In genomic region chr3:188931531-188931930, GRCh38 we compare ENCODE assay signal across 20 cellular contexts.
DNase-seq lines count a peak whose midpoint lies in the region; ATAC-seq and TF ChIP-seq lines count a peak whose summit lies in the region.
"Had no signal": no experiment of that assay in that cellular context is flagged by ENCODE, and none has a peak within 500 bp of the region (broad histone marks: within the 10 kb centered on the region; RNA-seq: fewer than 3 reads in every experiment).

No MANE protein-coding gene starts in this region.

- BruUV-seq in OCI-LY7 (replicated peaks; lab: Mats Ljungman, UMichigan), result no TSS peak

- H3K4me2 ChIP-seq in DOHH2 (ENCODE audit: low read length), result peak overlapping the region; percentile 2; the same call in 1 of the 2 replicates
- peak overlapping the region; percentile 46 for H3K4me2 ChIP-seq in OCI-LY7 (ENCODE audit: low read length)

- H3K36me3 ChIP-seq in BE2C (no peaks in the 10 kb centered on the region), DOHH2 (ENCODE audit: control insufficient read depth, low read length) (no peaks in the 10 kb centered on the region), OCI-LY7 (ENCODE audit: insufficient read depth, low read length) (no peaks in the 10 kb centered on the region)
- H3K36me3 ChIP-seq: neutrophil had no signal

- H3K27ac ChIP-seq in DOHH2 (ENCODE audit: low read depth, low read length) (no peak overlapping the region), OCI-LY7 (ENCODE audit: low read depth, low read length, poor library complexity, severe bottlenecking) (no peak overlapping the region), substantia nigra (ENCODE audit: low read depth, low read length, poor library complexity, severe bottlenecking) (no peak overlapping the region)
- H3K27ac ChIP-seq: epithelial cell of prostate, neutrophil had no signal

- H3K4me1 ChIP-seq in BE2C, result no peaks in the 10 kb centered on the region
- H3K4me1 ChIP-seq in DOHH2 (ENCODE audit: control insufficient read depth, low read length), result peaks cover 15% of the 10 kb centered on the region
- H3K4me1 ChIP-seq in OCI-LY7 (ENCODE audit: insufficient read depth, low read length, poor library complexity, severe bottlenecking), result peaks cover 10% of the 10 kb centered on the region

- POLR2A ChIA-PET in OCI-LY7 (lab: Charles Lee), result interaction anchor here (0.9 to 1.9 kb wide), 2 partner anchors 10 to 14 kb away, joined by 4 to 6 read pairs; no protein-coding TSS in a partner anchor

- TF ChIP-seq CTCF in BE2C (IDR thresholded peaks at IDR 0.05; ENCODE audit: low read depth, low read length) (no peak), DOHH2 (IDR thresholded peaks at IDR 0.05; ENCODE audit: low read depth, low read length, poor library complexity, severe bottlenecking) (no peak), OCI-LY7 (conservative IDR thresholded peaks at IDR 0.05; ENCODE audit: low read length) (no peak)

- H3K27me3 ChIP-seq in BE2C (no peaks in the 10 kb centered on the region), DOHH2 (ENCODE audit: control insufficient read depth, low read length) (no peaks in the 10 kb centered on the region)
- H3K27me3 ChIP-seq: dorsolateral prefrontal cortex, neutrophil had no signal

- H2AFZ ChIP-seq in OCI-LY7 (ENCODE audit: low read length), result peak overlapping the region; percentile 36

- H3K9me2 ChIP-seq in DOHH2 (replicated peaks; ENCODE audit: control insufficient read depth, low read length) (no peaks in the 10 kb centered on the region), OCI-LY7 (ENCODE audit: insufficient read depth, low read length) (no peaks in the 10 kb centered on the region)

- H3F3A ChIP-seq in DOHH2 (ENCODE audit: control insufficient read depth, insufficient read depth), result no peaks in the 10 kb centered on the region

- no peaks in the 10 kb centered on the region for H4K20me1 ChIP-seq in DOHH2 (ENCODE audit: control insufficient read depth, insufficient read depth, low read depth, low read length)
- H4K20me1 ChIP-seq in OCI-LY7 (ENCODE audit: insufficient read depth, low read length), result no peaks in the 10 kb centered on the region

- H3K79me2 ChIP-seq in DOHH2 (ENCODE audit: control insufficient read depth, low read length) (no peaks in the 10 kb centered on the region), OCI-LY7 (ENCODE audit: insufficient read depth, low read depth, low read length) (no peaks in the 10 kb centered on the region)

- H3K4me3 ChIP-seq in BE2C (ENCODE audit: low read depth, low read length), result no peak overlapping the region
- no peak overlapping the region for H3K4me3 ChIP-seq in DOHH2 (ENCODE audit: low read length)
- no peak overlapping the region for H3K4me3 ChIP-seq in OCI-LY7 (ENCODE audit: low read depth, low read length, poor library complexity, severe bottlenecking)
- H3K4me3 ChIP-seq: dorsolateral prefrontal cortex had no signal

- intact Hi-C loops in OCI-LY7 (cut with micrococcal nuclease; ENCODE audit: unreplicated experiment), result no loop called here

- ATAC-seq in HG03432 (IDR thresholded peaks at IDR 0.05; ENCODE audit: unreplicated experiment), result no peak
- no peak for ATAC-seq in GM21528 (IDR thresholded peaks at IDR 0.05; ENCODE audit: low FRiP score, unreplicated experiment)

- H3K9me3 ChIP-seq in BE2C (no peaks in the 10 kb centered on the region), DOHH2 (ENCODE audit: control insufficient read depth, insufficient read depth, low read length) (no peaks in the 10 kb centered on the region), OCI-LY7 (ENCODE audit: low read length) (no peaks in the 10 kb centered on the region)
- H3K9me3 ChIP-seq: neutrophil had no signal

- DNase-seq in BE2C (peak; percentile 30), OCI-LY7 (ENCODE audit: low spot score) (peak; percentile 47), glomerular visceral epithelial cell (ENCODE audit: extremely low spot score) (peak; percentile 69), substantia nigra (lab: John Stamatoyannopoulos, UW) (no peak), putamen (ENCODE audit: low spot score) (no peak)
- DNase-seq: activated CD4-positive, alpha-beta memory T cell treated with anti-CD3 and anti-CD28 coated beads, Interleukin-2, amount 10 ng/mL, durations not matched to agents 7 days and 5 days; activated naive CD4-positive, alpha-beta T cell; activated T-cell treated with anti-CD3 and anti-CD28 coated beads for 4 hours; caudate nucleus; dorsolateral prefrontal cortex; immature natural killer cell; NCI-H1694 treated with DMSO at 0.1 percent for 48 hours; small intestine; stimulated activated CD4-positive, alpha-beta T cell treated with anti-CD3 and anti-CD28 coated beads, Interleukin-2, amount 100 ng/mL, for 48 hours; T-helper 9 cell had no signal

- CTCF ChIA-PET in OCI-LY7 (lab: Charles Lee; ENCODE audit: unreplicated experiment), result no interaction called here

Comparison
In these comparisons a context has a peak if more than half of its experiments do, and no peak if none do; other contexts are left out.
1. DNase-seq: peak in BE2C (single experiment), OCI-LY7 (single experiment) and glomerular visceral epithelial cell (single experiment); none in substantia nigra (0 of 49) and putamen (single experiment).